ENCODE assay signal across 18 cellular contexts in the genomic region with DNA sequence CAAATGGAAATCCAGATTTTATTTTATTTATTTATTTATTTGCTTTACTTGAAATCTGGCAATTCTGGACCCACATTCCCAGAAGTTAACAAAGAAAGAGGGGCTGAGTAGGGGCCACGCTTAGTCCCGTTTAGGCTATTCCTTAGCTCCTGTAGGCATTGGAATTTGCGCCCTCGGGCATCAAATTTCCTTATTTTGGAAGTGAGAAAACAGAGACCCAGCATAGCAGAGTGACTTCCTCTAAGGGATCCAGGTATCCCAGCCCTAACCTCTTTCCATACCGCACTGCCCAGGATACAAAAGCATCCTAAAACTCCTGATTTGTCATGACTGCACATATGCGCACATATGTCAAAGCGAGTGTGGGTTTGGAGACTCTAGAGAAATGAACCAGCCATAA. TPM values are rescaled to one million over a fixed set of nuclear protein-coding genes. Genes with fewer than 3 reads are reported as not detected.
"Had no signal": no experiment of that assay in that cellular context is flagged by ENCODE, and none has a peak within 500 bp of the region (broad histone marks: within the 10 kb centered on the region; RNA-seq: fewer than 3 reads in every experiment).

No MANE protein-coding gene starts in this region.

- H3K4me3 ChIP-seq: lung had no signal

- H3K36me3 ChIP-seq: brain microvascular endothelial cell, gastrocnemius medialis, heart left ventricle, tibial artery, WERI-Rb-1 had no signal

- ATAC-seq: gastrocnemius medialis had no signal

- H3K4me1 ChIP-seq: gastrocnemius medialis had no signal

- H3K27me3 Mint-ChIP-seq: activated naive CD8-positive, alpha-beta T cell treated with anti-CD3 and anti-CD28 coated beads, Interleukin-2, amount 10 ng/mL, durations not matched to agents 7 days and 5 days; naive B cell; stimulated activated naive B cell treated with anti-CD40 and anti-IgM and Interleukin-4, amounts not matched to agents 10 μg/mL and 1 μg/mL and 100 μg/mL, for 72 hours had no signal

- H3K27ac Mint-ChIP-seq: activated naive CD8-positive, alpha-beta T cell treated with anti-CD3 and anti-CD28 coated beads, Interleukin-2, amount 10 ng/mL, durations not matched to agents 7 days and 5 days had no signal

- H3K36me3 Mint-ChIP-seq: activated naive CD8-positive, alpha-beta T cell treated with anti-CD3 and anti-CD28 coated beads, Interleukin-2, amount 10 ng/mL, durations not matched to agents 7 days and 5 days; naive B cell; stimulated activated naive B cell treated with anti-CD40 and anti-IgM and Interleukin-4, amounts not matched to agents 10 μg/mL and 1 μg/mL and 100 μg/mL, for 72 hours had no signal

- H3K9me3 Mint-ChIP-seq: activated naive CD8-positive, alpha-beta T cell treated with anti-CD3 and anti-CD28 coated beads, Interleukin-2, amount 10 ng/mL, durations not matched to agents 7 days and 5 days had no signal

- H3K4me3 Mint-ChIP-seq: stimulated activated naive B cell treated with anti-CD40 and anti-IgM and Interleukin-4, amounts not matched to agents 10 μg/mL and 1 μg/mL and 100 μg/mL, for 72 hours had no signal

- DNase-seq: activated CD4-positive, alpha-beta T cell treated with anti-CD3 and anti-CD28 coated beads for 36 hours; activated CD8-positive, alpha-beta memory T cell treated with anti-CD3 and anti-CD28 coated beads, Interleukin-2, amount 50 U/mL, for 48 hours; activated naive CD4-positive, alpha-beta T cell; activated naive CD8-positive, alpha-beta T cell treated with anti-CD3 and anti-CD28 coated beads, Interleukin-2, amount 10 ng/mL, durations not matched to agents 7 days and 5 days; anterior cingulate cortex; brain microvascular endothelial cell; effector CD8-positive, alpha-beta T cell; gastrocnemius medialis; heart left ventricle; left colon; naive B cell; posterior cingulate gyrus; retina; stimulated activated naive B cell treated with anti-CD40 and anti-IgM and Interleukin-4, amounts not matched to agents 10 μg/mL and 1 μg/mL and 100 μg/mL, for 72 hours; WERI-Rb-1 had no signal

- H3K27me3 ChIP-seq: brain microvascular endothelial cell, gastrocnemius medialis, heart left ventricle, tibial artery had no signal

- H3K9me3 ChIP-seq: gastrocnemius medialis, heart left ventricle, tibial artery had no signal

- H3K27ac ChIP-seq: brain microvascular endothelial cell, epithelial cell of prostate, gastrocnemius medialis, heart left ventricle, WERI-Rb-1 had no signal

RNA-seq across cellular contexts. Expression of gene TMC7, which starts 38.5 kb away (rescaled TPM):
- total RNA-seq: activated CD4-positive, alpha-beta T cell treated with anti-CD3 and anti-CD28 coated beads for 36 hours; activated naive CD8-positive, alpha-beta T cell treated with anti-CD3 and anti-CD28 coated beads, Interleukin-2, amount 10 ng/mL, durations not matched to agents 7 days and 5 days had no signal
